In genomic region chr9:132327537-132327936, GRCh38 we compare ENCODE assay signal across 14 cellular contexts. TPM values are rescaled to one million over a fixed set of nuclear protein-coding genes. Genes with fewer than 3 reads are reported as not detected.
A peak's percentile ranks its signal among the peaks of the same experiment; 100 is the strongest.
DNase-seq lines count a peak whose midpoint lies in the region; ATAC-seq and TF ChIP-seq lines count a peak whose summit lies in the region.
"Had no signal": no experiment of that assay in that cellular context is flagged by ENCODE, and none has a peak within 500 bp of the region (broad histone marks: within the 10 kb centered on the region; RNA-seq: fewer than 3 reads in every experiment).

No MANE protein-coding gene starts in this region.

- peaks cover 87% of the 10 kb centered on the region for H3K36me3 Mint-ChIP-seq in activated CD4-positive, alpha-beta T cell treated with anti-CD3 and anti-CD28 coated beads for 36 hours (ENCODE audit: low read depth)
- peaks cover 51% of the 10 kb centered on the region for H3K36me3 Mint-ChIP-seq in memory B cell
- H3K36me3 Mint-ChIP-seq in stimulated activated effector memory CD8-positive, alpha-beta T cell treated with anti-CD3 and anti-CD28 coated beads, Interleukin-12 subunit alpha, Interleukin-12 subunit beta, amount 100 ng/mL, for 72 hours, result peaks cover 98% of the 10 kb centered on the region

- H3K14ac ChIP-seq in IMR-90 (replicated peaks; ENCODE audit: low read depth, low read length), result no peak overlapping the region

- H4K5ac ChIP-seq in IMR-90 (ENCODE audit: low read depth, low read length), result no peak overlapping the region

- no peaks in the 10 kb centered on the region for H3K27me3 Mint-ChIP-seq in activated CD4-positive, alpha-beta T cell treated with anti-CD3 and anti-CD28 coated beads for 36 hours
- no peaks in the 10 kb centered on the region for H3K27me3 Mint-ChIP-seq in memory B cell
- H3K27me3 Mint-ChIP-seq: CD4-positive, CD25-positive, alpha-beta regulatory T cell had no signal

- H2BK15ac ChIP-seq in IMR-90 (ENCODE audit: low read depth, low read length), result no peak overlapping the region

- TSS peak; percentile 29 for BruUV-seq in IMR-90 (replicated peaks; lab: Mats Ljungman, UMichigan)

- intact Hi-C loops in activated CD4-positive, alpha-beta T cell treated with anti-CD3 and anti-CD28 coated beads for 36 hours (cut with DNase I, micrococcal nuclease), result no loop called here
- intact Hi-C loops in IMR-90 (cut with micrococcal nuclease), result no loop called here

- dilution Hi-C loops in IMR-90 (cut with HindIII; ENCODE audit: low sequenced_read_pairs, unreplicated experiment), result no loop called here

- TF ChIP-seq POLR2A in IMR-90 (IDR thresholded peaks at IDR 0.05; ENCODE audit: low read depth, low read length), result no peak

- no peak overlapping the region for H2BK120ac ChIP-seq in IMR-90 (ENCODE audit: low read depth, low read length)

- no peak overlapping the region for H3K56ac ChIP-seq in IMR-90 (ENCODE audit: extremely low read depth, insufficient read depth, low read length)

- H2BK5ac ChIP-seq in IMR-90 (ENCODE audit: low read depth, low read length, poor library complexity, severe bottlenecking), result no peak overlapping the region

- peaks cover 14% of the 10 kb centered on the region for H3K9me3 Mint-ChIP-seq in activated CD4-positive, alpha-beta T cell treated with anti-CD3 and anti-CD28 coated beads for 36 hours (ENCODE audit: low read depth)
- H3K9me3 Mint-ChIP-seq in memory B cell, result no peaks in the 10 kb centered on the region
- H3K9me3 Mint-ChIP-seq in stimulated activated effector memory CD8-positive, alpha-beta T cell treated with anti-CD3 and anti-CD28 coated beads, Interleukin-12 subunit alpha, Interleukin-12 subunit beta, amount 100 ng/mL, for 72 hours, result no peaks in the 10 kb centered on the region

- no peak overlapping the region for H3K4me3 ChIP-seq in IMR-90 (ENCODE audit: insufficient read depth, low read depth, low read length)
- H3K4me3 ChIP-seq: BLaER1 treated with 17β-estradiol and CSF1 and Interleukin-3, amounts not matched to agents 10 nM and 100 nM; GM12878; GM23248 had no signal

- POLR2A ChIA-PET in activated CD4-positive, alpha-beta T cell treated with anti-CD3 and anti-CD28 coated beads for 36 hours (lab: Charles Lee), result no interaction called here
- POLR2A ChIA-PET in IMR-90 (lab: Charles Lee; ENCODE audit: unreplicated experiment), result no interaction called here

- no peaks in the 10 kb centered on the region; the same call in 1 of the 2 replicates for H3K9me1 ChIP-seq in IMR-90 (ENCODE audit: insufficient read depth, low read length)

- DNase-seq in activated CD4-positive, alpha-beta T cell treated with anti-CD3 and anti-CD28 coated beads for 36 hours, result no peak
- no peak for DNase-seq in activated CD4-positive, alpha-beta T cell treated with anti-CD3 and anti-CD28 coated beads, Interleukin-2, amount 50 U/mL, for 4 hours
- DNase-seq in IMR-90, result no peak
- no peak for DNase-seq in memory B cell (ENCODE audit: low spot score in 2 of 2)
- DNase-seq in stimulated activated effector memory CD8-positive, alpha-beta T cell treated with anti-CD3 and anti-CD28 coated beads, Interleukin-12 subunit alpha, Interleukin-12 subunit beta, amount 100 ng/mL, for 72 hours (ENCODE audit: low spot score in 2 of 2), result no peak
- no peak for DNase-seq in NCI-H1417 (lab: John Stamatoyannopoulos, UW)
- DNase-seq in putamen (ENCODE audit: low spot score), result no peak
- DNase-seq: 8988T; CD4-positive, CD25-positive, alpha-beta regulatory T cell; DMS79; GM23248 had no signal

- no peak overlapping the region for H2AFZ ChIP-seq in IMR-90 (replicated peaks; ENCODE audit: low read length, poor library complexity)
- H2AFZ ChIP-seq: GM23248 had no signal

- H2BK20ac ChIP-seq in IMR-90 (ENCODE audit: low read depth, low read length), result no peak overlapping the region

- no peak overlapping the region for H3K9ac ChIP-seq in IMR-90 (ENCODE audit: low read depth, low read length)
- H3K9ac ChIP-seq: BLaER1 treated with 17β-estradiol and CSF1 and Interleukin-3, amounts not matched to agents 10 nM and 100 nM; GM23248 had no signal

- in situ Hi-C loops in IMR-90 (cut with MboI; ENCODE audit: low sequenced_read_pairs), result loop anchor here (25.0 kb wide), 1 partner anchor 1190 kb away; the partner anchor contains the start of gene NUP214

- H3K27me3 ChIP-seq in IMR-90 (ENCODE audit: control insufficient read depth, insufficient read depth, low read length), result no peaks in the 10 kb centered on the region
- H3K27me3 ChIP-seq: BLaER1 treated with 17β-estradiol and CSF1 and Interleukin-3, amounts not matched to agents 10 nM and 100 nM had no signal

- TF ChIP-seq CTCF in IMR-90 (conservative IDR thresholded peaks at IDR 0.05; ENCODE audit: low read depth, low read length), result no peak

- no peak overlapping the region for H3K18ac ChIP-seq in IMR-90 (ENCODE audit: low read depth, low read length)

- peaks cover 29% of the 10 kb centered on the region for H3K36me3 ChIP-seq in IMR-90 (ENCODE audit: control insufficient read depth, insufficient read depth, low read length)

- no peak overlapping the region for H4K8ac ChIP-seq in IMR-90 (ENCODE audit: low read depth in 2 of 2, low read length in 2 of 2)

- ATAC-seq in activated CD4-positive, alpha-beta T cell treated with anti-CD3 and anti-CD28 coated beads for 36 hours, result no peak
- no peak for ATAC-seq in IMR-90 (ENCODE audit: low read depth)
- no peak for ATAC-seq in memory B cell (ENCODE audit: low read depth)
- no peak for ATAC-seq in stimulated activated effector memory CD8-positive, alpha-beta T cell treated with anti-CD3 and anti-CD28 coated beads, Interleukin-12 subunit alpha, Interleukin-12 subunit beta, amount 100 ng/mL, for 72 hours
- ATAC-seq: GM12878, HCT116 had no signal

- no CpG with 5 or more reads among the region's 6 CpGs for WGBS in IMR-90 (ENCODE audit: extremely low coverage in 2 of 2, insufficient read length in 1 of 2), 2 experiments

- H3K4ac ChIP-seq in IMR-90 (ENCODE audit: low read depth, low read length), result no peak overlapping the region

- H3K9me3 ChIP-seq in IMR-90 (ENCODE audit: control insufficient read depth, insufficient read depth, low read length), result no peaks in the 10 kb centered on the region

- no peak overlapping the region for H2AK9ac ChIP-seq in IMR-90 (replicated peaks; ENCODE audit: low read depth, low read length, poor library complexity)

- H2AK5ac ChIP-seq in IMR-90 (ENCODE audit: low read depth, low read length), result no peak overlapping the region

- H3K4me3 Mint-ChIP-seq in activated CD4-positive, alpha-beta T cell treated with anti-CD3 and anti-CD28 coated beads for 36 hours, result no peak overlapping the region
- no peak overlapping the region for H3K4me3 Mint-ChIP-seq in memory B cell
- H3K4me3 Mint-ChIP-seq in stimulated activated effector memory CD8-positive, alpha-beta T cell treated with anti-CD3 and anti-CD28 coated beads, Interleukin-12 subunit alpha, Interleukin-12 subunit beta, amount 100 ng/mL, for 72 hours, result no peak overlapping the region
- H3K4me3 Mint-ChIP-seq: CD4-positive, CD25-positive, alpha-beta regulatory T cell had no signal

- no peak overlapping the region for H3K23ac ChIP-seq in IMR-90 (ENCODE audit: low read depth, low read length)

- H3K27ac Mint-ChIP-seq in activated CD4-positive, alpha-beta T cell treated with anti-CD3 and anti-CD28 coated beads for 36 hours, result peak overlapping the region; percentile 6
- peak overlapping the region; percentile 20 for H3K27ac Mint-ChIP-seq in memory B cell
- peak overlapping the region; percentile 11 for H3K27ac Mint-ChIP-seq in stimulated activated effector memory CD8-positive, alpha-beta T cell treated with anti-CD3 and anti-CD28 coated beads, Interleukin-12 subunit alpha, Interleukin-12 subunit beta, amount 100 ng/mL, for 72 hours

- no peak overlapping the region for H3K4me2 ChIP-seq in IMR-90 (ENCODE audit: low read depth, low read length)
- H3K4me2 ChIP-seq: BLaER1 treated with 17β-estradiol and CSF1 and Interleukin-3, amounts not matched to agents 10 nM and 100 nM had no signal

- CTCF ChIA-PET in activated CD4-positive, alpha-beta T cell treated with anti-CD3 and anti-CD28 coated beads for 36 hours (lab: Charles Lee), result no interaction called here
- CTCF ChIA-PET in IMR-90 (lab: Yijun Ruan, JAX), result no interaction called here

- peaks cover 45% of the 10 kb centered on the region for H3K4me1 Mint-ChIP-seq in activated CD4-positive, alpha-beta T cell treated with anti-CD3 and anti-CD28 coated beads for 36 hours
- H3K4me1 Mint-ChIP-seq in memory B cell, result peaks cover 26% of the 10 kb centered on the region
- peaks cover 48% of the 10 kb centered on the region for H3K4me1 Mint-ChIP-seq in stimulated activated effector memory CD8-positive, alpha-beta T cell treated with anti-CD3 and anti-CD28 coated beads, Interleukin-12 subunit alpha, Interleukin-12 subunit beta, amount 100 ng/mL, for 72 hours

- TF ChIP-seq RAD21 in IMR-90 (IDR thresholded peaks at IDR 0.05; ENCODE audit: low read length), result no peak

- H4K91ac ChIP-seq in IMR-90 (ENCODE audit: insufficient read depth, low read depth, low read length), result no peak overlapping the region

- 0 out of 2 replicates have a peak, but pooled peaks cover 4% of the 10 kb centered on the region for H4K20me1 ChIP-seq in IMR-90 (ENCODE audit: insufficient read depth, low read length)

- peaks cover 20 to 42% of the 10 kb centered on the region in 2 experiments for H3K79me1 ChIP-seq in IMR-90 (ENCODE audit: low read depth in 1 of 2, low read length in 2 of 2)

- H3K4me1 ChIP-seq in IMR-90 (ENCODE audit: control insufficient read depth, insufficient read depth, low read length), result no peaks in the 10 kb centered on the region
- H3K4me1 ChIP-seq: BLaER1 treated with 17β-estradiol and CSF1 and Interleukin-3, amounts not matched to agents 10 nM and 100 nM had no signal

- H3K27ac ChIP-seq in IMR-90 (ENCODE audit: insufficient read depth, low read length), result no peak overlapping the region
- H3K27ac ChIP-seq: BLaER1 treated with 17β-estradiol and CSF1 and Interleukin-3, amounts not matched to agents 10 nM and 100 nM; GM23248 had no signal

TF ChIP-seq in IMR-90, 13 proteins besides CTCF, POLR2A, EP300 and RAD21 (continues in another document):
- TF ChIP-seq RFX5 (IDR thresholded peaks at IDR 0.05; ENCODE audit: low read depth, low read length) (no peak), CHD1 (IDR thresholded peaks at IDR 0.05; ENCODE audit: low read depth, low read length) (no peak), MXI1 (IDR thresholded peaks at IDR 0.05; ENCODE audit: borderline replicate concordance, low read depth, low read length) (no peak)

RNA-seq across cellular contexts. Expression of gene SETX, which starts 27.2 kb away (rescaled TPM):
- 10 to 100 TPM; 37.5 to 38.1 TPM for total RNA-seq in activated CD4-positive, alpha-beta T cell treated with anti-CD3 and anti-CD28 coated beads for 36 hours
- 55.0 and 67.8 TPM in 2 replicates for total RNA-seq in IMR-90 (2012; rRNA removed)
- polyA plus RNA-seq in IMR-90 (2012; rRNA removed), result 11.3 and 13.1 TPM in 2 replicates
- polyA plus RNA-seq in IMR-90 (2012; cell fraction: cytosol; rRNA removed), result 4.8 and 5.0 TPM in 2 replicates
- polyA plus RNA-seq in IMR-90 (2012; cell fraction: nucleus; rRNA removed; ENCODE audit: low replicate concordance), result 11.3 and 26.6 TPM in 2 replicates
